1 cellular context compared by ENCODE assay signal in genomic region chr1:161137881-161138280, GRCh38.
TF ChIP-seq lines count a peak whose summit lies in the region.

No MANE protein-coding gene starts in this region.

TF ChIP-seq in WTC11, 78 proteins besides CTCF, POLR2A, EP300 and RAD21 (continued from another document):
- TF ChIP-seq, protein P1, sequence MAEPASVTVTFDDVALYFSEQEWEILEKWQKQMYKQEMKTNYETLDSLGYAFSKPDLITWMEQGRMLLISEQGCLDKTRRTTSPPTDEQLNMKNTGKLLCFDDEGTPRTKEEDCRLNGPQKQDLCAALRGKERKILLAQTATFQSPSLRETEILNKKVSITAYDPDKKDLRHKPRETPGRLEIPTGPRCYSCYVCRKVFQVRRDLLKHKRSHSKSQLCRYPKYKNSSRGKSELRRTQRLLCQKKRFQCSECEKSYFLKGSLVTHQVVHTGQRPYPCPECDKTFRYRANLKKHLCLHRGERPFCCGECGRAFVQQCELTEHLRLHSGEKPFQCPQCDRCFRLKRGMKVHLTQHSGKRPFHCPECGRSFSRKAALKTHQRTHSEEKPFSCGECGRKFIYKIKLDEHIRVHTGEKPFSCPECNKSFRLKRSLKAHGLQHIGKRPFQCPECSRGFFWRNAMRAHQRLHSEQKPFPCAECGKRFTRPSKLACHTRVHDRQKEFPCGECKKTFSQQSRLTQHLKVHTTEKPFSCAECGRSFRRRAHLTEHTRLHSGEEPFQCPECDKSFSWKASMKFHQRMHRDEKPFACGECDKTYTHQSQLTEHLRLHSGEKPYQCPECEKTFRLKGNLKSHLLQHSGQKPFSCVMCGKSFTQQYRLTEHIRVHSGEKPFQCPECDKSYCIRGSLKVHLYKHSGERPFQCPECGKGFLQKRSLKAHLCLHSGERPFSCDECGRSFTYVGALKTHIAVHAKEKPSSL (CRISPR knock-in tag; conservative IDR thresholded peaks at IDR 0.05), result no peak
